ENCODE assay signal across 11 cellular contexts in genomic region chrX:56765816-56766553, GRCh38. TPM values are rescaled to one million over a fixed set of nuclear protein-coding genes. Genes with fewer than 3 reads are reported as not detected.
DNase-seq lines count a peak whose midpoint lies in the region; ATAC-seq and TF ChIP-seq lines count a peak whose summit lies in the region.
"Had no signal": no experiment of that assay in that cellular context is flagged by ENCODE, and none has a peak within 500 bp of the region (broad histone marks: within the 10 kb centered on the region; RNA-seq: fewer than 3 reads in every experiment).

No MANE protein-coding gene starts in this region.

- H3K27ac Mint-ChIP-seq in WTC11: peak overlapping the region; percentile 47

- peaks cover 4% of the 10 kb centered on the region for H3K36me3 ChIP-seq in thymus (ENCODE audit: control insufficient read depth, insufficient read depth)

- CTCF ChIA-PET in WTC11 (lab: Charles Lee): no interaction called here

- peak; percentile 24 for DNase-seq in activated effector memory CD4-positive, alpha-beta T cell treated with anti-CD3 and anti-CD28 coated beads, Interleukin-2, amount 50 U/mL, for 16 hours
- DNase-seq in activated effector memory CD4-positive, alpha-beta T cell treated with Interleukin-2 at 50 U/mL for 16 hours: no peak
- DNase-seq in WTC11 (ENCODE audit: low spot score) (no peak), fibroblast of peridontal ligament (ENCODE audit: extremely low read depth) (peak; percentile 24)
- DNase-seq: hypothalamus, nucleus accumbens, T1000 had no signal

- 58% methylated on average over 8 of the region's 8 CpGs for WGBS in thymus

- no peak overlapping the region for H3K4me3 Mint-ChIP-seq in WTC11

- no peak overlapping the region for H3K4me3 ChIP-seq in thymus (ENCODE audit: low read length)

- H3K27me3 ChIP-seq in thymus (ENCODE audit: control insufficient read depth, insufficient read depth): no peaks in the 10 kb centered on the region

- H3K4me1 Mint-ChIP-seq in WTC11: peaks cover 24% of the 10 kb centered on the region

- TF ChIP-seq CTCF in WTC11 (IDR thresholded peaks at IDR 0.05): no peak

- H3K36me3 Mint-ChIP-seq in WTC11: peaks cover 2% of the 10 kb centered on the region; the same call in 1 of the 2 replicates

- H3K4me1 ChIP-seq in thymus (ENCODE audit: control insufficient read depth, insufficient read depth, low read length): peaks cover 5% of the 10 kb centered on the region

- no peaks in the 10 kb centered on the region for H3K27me3 Mint-ChIP-seq in WTC11 (ENCODE audit: low read depth)

- no peaks in the 10 kb centered on the region for H3K9me3 ChIP-seq in thymus (ENCODE audit: control insufficient read depth)

- POLR2A ChIA-PET in WTC11 (lab: Charles Lee): no interaction called here

- ATAC-seq in WTC11: no peak
- no peak for ATAC-seq in HG03097 (IDR thresholded peaks at IDR 0.05; ENCODE audit: low FRiP score, unreplicated experiment)
- no peak for ATAC-seq in HG03342 (IDR thresholded peaks at IDR 0.05; ENCODE audit: unreplicated experiment)
- no peak for ATAC-seq in HG03095 (IDR thresholded peaks at IDR 0.05; ENCODE audit: unreplicated experiment)

- no peaks in the 10 kb centered on the region for H3K9me3 Mint-ChIP-seq in WTC11

- H3K27ac ChIP-seq in thymus (ENCODE audit: low read depth): peak overlapping the region; percentile 89

TF ChIP-seq in WTC11, 78 proteins besides CTCF, POLR2A, EP300 and RAD21:
- no peak for TF ChIP-seq MYBL2 (CRISPR knock-in tag; IDR thresholded peaks at IDR 0.05)
- TF ChIP-seq ELF4 (CRISPR knock-in tag; IDR thresholded peaks at IDR 0.05; ENCODE audit: low read depth): no peak
- no peak for TF ChIP-seq ZNF416 (CRISPR knock-in tag; IDR thresholded peaks at IDR 0.05)
- TF ChIP-seq FOXP4 (CRISPR knock-in tag; IDR thresholded peaks at IDR 0.05): no peak
- no peak for TF ChIP-seq CREM (CRISPR knock-in tag; IDR thresholded peaks at IDR 0.05)

RNA-seq across cellular contexts. Expression of gene NBDY, which starts 36.9 kb away (rescaled TPM):
- 44.7 to 62.0 TPM (median 59.5 TPM) in 3 replicates for total RNA-seq in WTC11 (2021)
- 32.6 TPM for polyA plus RNA-seq in thymus

Comparison
In these comparisons a context has a peak if more than half of its experiments do, and no peak if none do; other contexts are left out.
1. DNase-seq: peak in activated effector memory CD4-positive, alpha-beta T cell treated with anti-CD3 and anti-CD28 coated beads, Interleukin-2, amount 50 U/mL, for 16 hours (single experiment) and fibroblast of peridontal ligament (single experiment); none in activated effector memory CD4-positive, alpha-beta T cell treated with Interleukin-2 at 50 U/mL for 16 hours (single experiment) and WTC11 (single experiment).